ENCODE assay signal across 6 cellular contexts in the genomic region with DNA sequence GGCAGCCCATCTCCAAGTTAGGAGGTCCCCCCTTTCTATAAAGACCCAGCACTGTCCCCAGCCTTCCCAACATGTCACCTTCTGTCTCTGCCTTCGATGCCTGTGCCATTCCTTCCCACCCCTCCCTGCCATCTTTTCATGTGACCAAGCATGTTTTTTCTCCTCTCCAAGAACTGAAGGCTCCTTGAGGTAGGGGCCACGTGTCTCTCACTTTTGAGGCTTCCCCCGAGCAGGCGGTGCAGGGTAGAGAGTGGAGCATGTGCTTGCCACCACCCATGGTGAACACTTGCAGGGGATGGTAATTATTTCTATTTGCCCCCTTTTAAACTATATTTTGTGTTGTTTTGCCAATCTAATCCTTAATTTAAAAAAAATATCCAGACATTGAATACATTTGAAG.
"Had no signal": no experiment of that assay in that cellular context is flagged by ENCODE, and none has a peak within 500 bp of the region (broad histone marks: within the 10 kb centered on the region; RNA-seq: fewer than 3 reads in every experiment).

No MANE protein-coding gene starts in this region.

- H3K4me3 Mint-ChIP-seq: IgD-negative memory B cell had no signal

- ATAC-seq: K562 had no signal

- DNase-seq: IMR-90, KBM-7, KG1 had no signal

- H3K36me3 Mint-ChIP-seq: IgD-negative memory B cell had no signal

- H3K4me3 ChIP-seq: K562 had no signal

- H3K4me1 Mint-ChIP-seq: IgD-negative memory B cell had no signal

- H3K27ac ChIP-seq: HL-60 had no signal

- H3K9me3 Mint-ChIP-seq: IgD-negative memory B cell had no signal

- FAIRE-seq: K562 had no signal

- H3K27ac Mint-ChIP-seq: IgD-negative memory B cell had no signal
